Comparison of ENCODE assay signal across 8 cellular contexts in genomic region chr12:132489078-132489601, GRCh38. TPM values are rescaled to one million over a fixed set of nuclear protein-coding genes. Genes with fewer than 3 reads are reported as not detected.
DNase-seq lines count a peak whose midpoint lies in the region; ATAC-seq, FAIRE-seq and TF ChIP-seq lines count a peak whose summit lies in the region.

No MANE protein-coding gene starts in this region.

- peaks cover 56 to 89% (median 83%) of the 10 kb centered on the region in 10 experiments for H3K4me1 ChIP-seq in BLaER1 treated with 17β-estradiol and CSF1 and Interleukin-3, amounts not matched to agents 10 nM and 100 nM
- H3K4me1 ChIP-seq in SK-N-SH (ENCODE audit: control insufficient read depth in 1 of 2, insufficient read depth in 2 of 2, low read depth in 1 of 2, low read length in 1 of 2) = peaks cover 0 to 37% of the 10 kb centered on the region in 2 experiments; a peak in 1 of 4 replicates
- H3K4me1 ChIP-seq in keratinocyte (ENCODE audit: control insufficient read depth, extremely low read depth, insufficient read depth, low read length) = peaks cover 29% of the 10 kb centered on the region

- no peak for TF ChIP-seq EP300 in SK-N-SH (IDR thresholded peaks at IDR 0.05; ENCODE audit: borderline replicate concordance in 1 of 2, low read depth in 1 of 2, low read length in 1 of 2)

- H4K20me1 ChIP-seq in BLaER1 treated with 17β-estradiol and CSF1 and Interleukin-3, amounts not matched to agents 10 nM and 100 nM = peaks cover 35 to 39% (median 38%) of the 10 kb centered on the region in 11 experiments
- H4K20me1 ChIP-seq in SK-N-SH (ENCODE audit: insufficient read depth) (peaks cover 35% of the 10 kb centered on the region), keratinocyte (ENCODE audit: control insufficient read depth, extremely low read depth, insufficient read depth, low read length) (peaks cover 28% of the 10 kb centered on the region)

- H3K79me2 ChIP-seq in SK-N-SH (ENCODE audit: insufficient read depth) (peaks cover 35% of the 10 kb centered on the region), keratinocyte (ENCODE audit: control insufficient read depth, insufficient read depth, low read length) (peaks cover 35% of the 10 kb centered on the region)

- ATAC-seq in HG02610 (IDR thresholded peaks at IDR 0.05; ENCODE audit: unreplicated experiment) = peak; percentile 26
- ATAC-seq in activated naive CD8-positive, alpha-beta T cell treated with anti-CD3 and anti-CD28 coated beads, Interleukin-2, amount 50 U/mL, for 24 hours = peak; percentile 20
- no peak for ATAC-seq in HG03469 (IDR thresholded peaks at IDR 0.05; ENCODE audit: unreplicated experiment)

- dilution Hi-C loops in keratinocyte (cut with MboI; ENCODE audit: extremely low pct_ligation_motif_present, low sequenced_read_pairs) = no loop called here

- no peak for FAIRE-seq in keratinocyte (lab: Jason Lieb, UNC)

- H3K36me3 Mint-ChIP-seq in activated naive CD8-positive, alpha-beta T cell treated with anti-CD3 and anti-CD28 coated beads, Interleukin-2, amount 50 U/mL, for 24 hours (ENCODE audit: low read depth) = no peaks in the 10 kb centered on the region

- POLR2A ChIA-PET in SK-N-SH (lab: Yijun Ruan, JAX) = no interaction called here

- H3K27ac ChIP-seq in BLaER1 treated with 17β-estradiol and CSF1 and Interleukin-3, amounts not matched to agents 10 nM and 100 nM = peak overlapping the region; percentile 71 to 97 (median 92)
- H3K27ac ChIP-seq in SK-N-SH (ENCODE audit: low read depth in 2 of 2, low read length in 1 of 2) (no peak overlapping the region), keratinocyte (ENCODE audit: control insufficient read depth, insufficient read depth, low read length) (no peak overlapping the region)

- TF ChIP-seq CTCF in SK-N-SH (IDR thresholded peaks at IDR 0.05) = no peak
- no peak for TF ChIP-seq CTCF in keratinocyte (optimal IDR thresholded peaks at IDR 0.05 in 1 of 3, IDR thresholded peaks at IDR 0.05 in 1 of 3, conservative IDR thresholded peaks at IDR 0.05 in 1 of 3; ENCODE audit: extremely low read depth in 1 of 3, insufficient read depth in 2 of 3, low read length in 3 of 3)

- H3F3A ChIP-seq in SK-N-SH (replicated peaks; ENCODE audit: insufficient read depth) = no peaks in the 10 kb centered on the region

- H2AFZ ChIP-seq in SK-N-SH (ENCODE audit: low read depth) = peak overlapping the region; percentile 83; the same call in 1 of the 2 replicates
- H2AFZ ChIP-seq in keratinocyte (ENCODE audit: control insufficient read depth, low read length) = no peak overlapping the region

- no peak for DNase-seq in SK-N-SH
- peak; percentile 63 for DNase-seq in activated naive CD8-positive, alpha-beta T cell treated with anti-CD3 and anti-CD28 coated beads, Interleukin-2, amount 50 U/mL, for 24 hours
- no peak for DNase-seq in keratinocyte (ENCODE audit: low read depth, low spot score)
- peak in 2 of 3 donors; percentile 32 to 35 for DNase-seq in stimulated activated CD4-positive, alpha-beta T cell treated with anti-CD3 and anti-CD28 coated beads, TNF-alpha, amount 100 ng/mL, for 1 hour (ENCODE audit: low read depth in 3 of 3, low spot score in 1 of 3)
- DNase-seq in NCI-H1092 treated with DMSO at 0.1 percent for 48 hours (lab: John Stamatoyannopoulos, UW) = no peak

- TF ChIP-seq RAD21 in SK-N-SH (IDR thresholded peaks at IDR 0.05; ENCODE audit: low read length) = no peak

- H3K9me2 ChIP-seq in SK-N-SH = no peaks in the 10 kb centered on the region

- H3K27me3 Mint-ChIP-seq in activated naive CD8-positive, alpha-beta T cell treated with anti-CD3 and anti-CD28 coated beads, Interleukin-2, amount 50 U/mL, for 24 hours = no peaks in the 10 kb centered on the region

- CTCF ChIA-PET in SK-N-SH (lab: Yijun Ruan, JAX) = no interaction called here

- peaks cover 0 to 17% (median 6%) of the 10 kb centered on the region in 11 experiments; a peak in 7 of 22 replicates for H3K36me3 ChIP-seq in BLaER1 treated with 17β-estradiol and CSF1 and Interleukin-3, amounts not matched to agents 10 nM and 100 nM
- H3K36me3 ChIP-seq in SK-N-SH (replicated peaks in 1 of 2; ENCODE audit: control insufficient read depth in 1 of 2, insufficient read depth in 2 of 2, low read length in 1 of 2) (peaks cover 0 to 4% of the 10 kb centered on the region in 2 experiments), keratinocyte (ENCODE audit: control insufficient read depth in 2 of 2, extremely low read depth in 1 of 2, insufficient read depth in 2 of 2, low read length in 2 of 2) (no peaks in the 10 kb centered on the region)

- H3K4me1 Mint-ChIP-seq in activated naive CD8-positive, alpha-beta T cell treated with anti-CD3 and anti-CD28 coated beads, Interleukin-2, amount 50 U/mL, for 24 hours = peaks cover 56% of the 10 kb centered on the region

- H3K4me2 ChIP-seq in BLaER1 treated with 17β-estradiol and CSF1 and Interleukin-3, amounts not matched to agents 10 nM and 100 nM = peak overlapping the region; percentile 89 to 99 (median 96)
- peak overlapping the region; percentile 86 for H3K4me2 ChIP-seq in SK-N-SH
- peak overlapping the region; percentile 49 for H3K4me2 ChIP-seq in keratinocyte (ENCODE audit: control insufficient read depth, extremely low read depth, insufficient read depth, low read depth, low read length)

- H3K9me3 ChIP-seq in BLaER1 treated with 17β-estradiol and CSF1 and Interleukin-3, amounts not matched to agents 10 nM and 100 nM (replicated peaks in 1 of 11) = peaks cover 0 to 5% (median 0%) of the 10 kb centered on the region in 11 experiments; a peak in 1 of 22 replicates
- H3K9me3 ChIP-seq in SK-N-SH (no peaks in the 10 kb centered on the region), keratinocyte (ENCODE audit: control insufficient read depth, low read depth, low read length) (no peaks in the 10 kb centered on the region)

- H3K27me3 ChIP-seq in BLaER1 treated with 17β-estradiol and CSF1 and Interleukin-3, amounts not matched to agents 10 nM and 100 nM = no peaks in the 10 kb centered on the region
- H3K27me3 ChIP-seq in SK-N-SH (ENCODE audit: insufficient read depth) (no peaks in the 10 kb centered on the region), keratinocyte (ENCODE audit: control insufficient read depth, extremely low read depth, insufficient read depth, low read length) (peaks cover 29% of the 10 kb centered on the region)

- peak overlapping the region; percentile 80 to 89 (median 85) for H3K9ac ChIP-seq in BLaER1 treated with 17β-estradiol and CSF1 and Interleukin-3, amounts not matched to agents 10 nM and 100 nM
- H3K9ac ChIP-seq in SK-N-SH = peak overlapping the region; percentile 11; the same call in 1 of the 2 replicates
- H3K9ac ChIP-seq in keratinocyte (ENCODE audit: control insufficient read depth, extremely low read depth, insufficient read depth, low read length) = peak overlapping the region; percentile 33

- no peaks in the 10 kb centered on the region for H3K9me3 Mint-ChIP-seq in activated naive CD8-positive, alpha-beta T cell treated with anti-CD3 and anti-CD28 coated beads, Interleukin-2, amount 50 U/mL, for 24 hours

- H3K27ac Mint-ChIP-seq in activated naive CD8-positive, alpha-beta T cell treated with anti-CD3 and anti-CD28 coated beads, Interleukin-2, amount 50 U/mL, for 24 hours = peak overlapping the region; percentile 85

- WGBS in SK-N-SH (ENCODE audit: low lambda C conversion rate) = 39% methylated on average over 3 of the region's 46 CpGs

- peak overlapping the region; percentile 77 for H3K4me3 Mint-ChIP-seq in activated naive CD8-positive, alpha-beta T cell treated with anti-CD3 and anti-CD28 coated beads, Interleukin-2, amount 50 U/mL, for 24 hours

- H3K9me1 ChIP-seq in keratinocyte (ENCODE audit: control insufficient read depth, extremely low read depth, insufficient read depth, low read length) = peaks cover 7% of the 10 kb centered on the region

- H3K4me3 ChIP-seq in BLaER1 treated with 17β-estradiol and CSF1 and Interleukin-3, amounts not matched to agents 10 nM and 100 nM = peak overlapping the region; percentile 63 to 81 (median 70)
- peak overlapping the region; percentile 61 to 63 for H3K4me3 ChIP-seq in SK-N-SH (ENCODE audit: low read depth in 2 of 2, low read length in 1 of 2)
- H3K4me3 ChIP-seq in keratinocyte (ENCODE audit: control insufficient read depth in 2 of 3, extremely low read depth in 1 of 3, insufficient read depth in 2 of 3, low read depth in 1 of 3, low read length in 3 of 3) = peak overlapping the region; percentile 26 to 54 (median 45)

TF ChIP-seq in SK-N-SH, 30 proteins besides CTCF, POLR2A, EP300 and RAD21:
- TF ChIP-seq MEF2A (IDR thresholded peaks at IDR 0.05; ENCODE audit: borderline replicate concordance, low read depth) = no peak
- 0 out of 2 replicates have a peak, but pooled peaks have one; percentile 38 for TF ChIP-seq MXI1 (IDR thresholded peaks at IDR 0.05; ENCODE audit: low read depth, low read length)

RNA-seq across cellular contexts. Expression of gene FBRSL1, which starts 0.8 kb away (rescaled TPM):
- polyA plus RNA-seq in SK-N-SH (2012; rRNA removed) (3.3 and 5.5 TPM in 2 replicates), keratinocyte (0.89 to 3.7 TPM (median 2.2 TPM) in 3 replicates)
- polyA plus RNA-seq in SK-N-SH (2012; cell fraction: cytosol; rRNA removed) = 3.2 and 4.9 TPM in 2 replicates
- polyA plus RNA-seq in SK-N-SH (2012; cell fraction: nucleus; rRNA removed) = 29.5 and 88.3 TPM in 2 replicates
- polyA plus RNA-seq in keratinocyte (2011; ENCODE audit: low read depth) = 5.8 TPM
- 2.1 and 6.2 TPM in 2 replicates for polyA plus RNA-seq in keratinocyte (2011; cell fraction: cytosol; rRNA removed)
- polyA plus RNA-seq in keratinocyte (2011; cell fraction: nucleus; rRNA removed) = 15.4 and 18.2 TPM in 2 replicates
- polyA plus RNA-seq in keratinocyte (2012; ENCODE audit: low replicate concordance) = 18.4 and 36.3 TPM in 2 replicates
- 1.0 to 8.6 TPM (median 1.3 TPM) in 3 replicates for polyA minus RNA-seq in keratinocyte
- 13.8 TPM for polyA minus RNA-seq in keratinocyte (2011; cell fraction: cytosol; rRNA and poly(A)+ RNA removed)
- 11.8 and 14.3 TPM in 2 replicates for polyA minus RNA-seq in keratinocyte (2011; cell fraction: nucleus; rRNA and poly(A)+ RNA removed)

Comparison
In these comparisons a context has a peak if more than half of its experiments do, and no peak if none do; other contexts are left out.
1. H3K27ac ChIP-seq: peak in BLaER1 treated with 17β-estradiol and CSF1 and Interleukin-3, amounts not matched to agents 10 nM and 100 nM (11 of 11); none in SK-N-SH (0 of 2) and keratinocyte (single experiment).
2. H3K9ac ChIP-seq: peak in every context shown above with its lines; median percentile 85 in BLaER1 treated with 17β-estradiol and CSF1 and Interleukin-3, amounts not matched to agents 10 nM and 100 nM; 33 in keratinocyte; 11 in SK-N-SH.
3. DNase-seq: peak in activated naive CD8-positive, alpha-beta T cell treated with anti-CD3 and anti-CD28 coated beads, Interleukin-2, amount 50 U/mL, for 24 hours (single experiment) and stimulated activated CD4-positive, alpha-beta T cell treated with anti-CD3 and anti-CD28 coated beads, TNF-alpha, amount 100 ng/mL, for 1 hour (2 of 3); none in SK-N-SH (single experiment), keratinocyte (single experiment) and NCI-H1092 treated with DMSO at 0.1 percent for 48 hours (single experiment).
4. Peak in every context shown above with its lines, with median percentiles within 50 percentile points of each other: H3K4me2 ChIP-seq and H3K4me3 ChIP-seq.